In genomic region chr2:102324910-102325309, GRCh38 we compare ENCODE assay signal across 7 cellular contexts. TPM values are rescaled to one million over a fixed set of nuclear protein-coding genes. Genes with fewer than 3 reads are reported as not detected.
DNase-seq lines count a peak whose midpoint lies in the region; ATAC-seq and TF ChIP-seq lines count a peak whose summit lies in the region.
"Not testable (repeated sequence)": the region's sequence is repeated elsewhere in the genome, so short reads cannot be mapped to it uniquely, and the experiment has no call there.
"Had no signal": no experiment of that assay in that cellular context is flagged by ENCODE, and none has a peak within 500 bp of the region (broad histone marks: within the 10 kb centered on the region; RNA-seq: fewer than 3 reads in every experiment).

No MANE protein-coding gene starts in this region.

- peak; percentile 19 for DNase-seq in activated CD4-positive, alpha-beta T cell treated with anti-CD3 and anti-CD28 coated beads for 48 hours
- DNase-seq in activated T-cell treated with anti-CD3 and anti-CD28 coated beads, Interleukin-2, amount 50 U/mL, for 24 hours, result peak; percentile 43
- DNase-seq in activated naive CD8-positive, alpha-beta T cell treated with anti-CD3 and anti-CD28 coated beads, Interleukin-2, amount 50 U/mL, for 24 hours, result peak; percentile 20
- peak in 2 of 3 donors; percentile 35 to 42 for DNase-seq in immature natural killer cell
- peak; percentile 19 for DNase-seq in stimulated activated CD4-positive, alpha-beta T cell treated with anti-CD3 and anti-CD28 coated beads, Interleukin-4, amount 100 ng/mL, for 24 hours

- 0 out of 2 replicates have a peak, but pooled peaks have one; percentile 4 for TF ChIP-seq CTCF in GM12875 (IDR thresholded peaks at IDR 0.05; ENCODE audit: borderline replicate concordance, insufficient read depth, low read depth, low read length)

- not testable (repeated sequence) for H3K27ac Mint-ChIP-seq in activated T-cell treated with anti-CD3 and anti-CD28 coated beads, Interleukin-2, amount 50 U/mL, for 24 hours; activated naive CD8-positive, alpha-beta T cell treated with anti-CD3 and anti-CD28 coated beads, Interleukin-2, amount 50 U/mL, for 24 hours; immature natural killer cell

- H3K4me3 ChIP-seq in GM12875 (ENCODE audit: low read depth, low read length), result not testable (repeated sequence)

- not testable (repeated sequence) for ATAC-seq in activated naive CD8-positive, alpha-beta T cell treated with anti-CD3 and anti-CD28 coated beads, Interleukin-2, amount 50 U/mL, for 24 hours

- H3K9me3 Mint-ChIP-seq in activated T-cell treated with anti-CD3 and anti-CD28 coated beads, Interleukin-2, amount 50 U/mL, for 24 hours; activated naive CD8-positive, alpha-beta T cell treated with anti-CD3 and anti-CD28 coated beads, Interleukin-2, amount 50 U/mL, for 24 hours; immature natural killer cell: not testable (repeated sequence)

- H3K4me3 Mint-ChIP-seq in activated T-cell treated with anti-CD3 and anti-CD28 coated beads, Interleukin-2, amount 50 U/mL, for 24 hours; activated naive CD8-positive, alpha-beta T cell treated with anti-CD3 and anti-CD28 coated beads, Interleukin-2, amount 50 U/mL, for 24 hours; immature natural killer cell: not testable (repeated sequence)

- not testable (repeated sequence) for H3K27me3 Mint-ChIP-seq in activated T-cell treated with anti-CD3 and anti-CD28 coated beads, Interleukin-2, amount 50 U/mL, for 24 hours; activated naive CD8-positive, alpha-beta T cell treated with anti-CD3 and anti-CD28 coated beads, Interleukin-2, amount 50 U/mL, for 24 hours; immature natural killer cell (ENCODE audit: low read depth in 3 of 3)

- not testable (repeated sequence) for H3K4me1 Mint-ChIP-seq in activated T-cell treated with anti-CD3 and anti-CD28 coated beads, Interleukin-2, amount 50 U/mL, for 24 hours (ENCODE audit: low read depth); activated naive CD8-positive, alpha-beta T cell treated with anti-CD3 and anti-CD28 coated beads, Interleukin-2, amount 50 U/mL, for 24 hours; immature natural killer cell

- not testable (repeated sequence) for H3K36me3 Mint-ChIP-seq in activated T-cell treated with anti-CD3 and anti-CD28 coated beads, Interleukin-2, amount 50 U/mL, for 24 hours (ENCODE audit: low read depth); activated naive CD8-positive, alpha-beta T cell treated with anti-CD3 and anti-CD28 coated beads, Interleukin-2, amount 50 U/mL, for 24 hours (ENCODE audit: low read depth); immature natural killer cell

RNA-seq across cellular contexts. Expression of gene IL1RL1, which starts 13.5 kb away (rescaled TPM):
- polyA plus RNA-seq in immature natural killer cell, result 1 to 10 TPM in 1 of 3 donors, under 1 TPM in 1, not detected in 1; 0.48 to 1.8 TPM
- polyA plus RNA-seq: CD4-positive, CD25-positive, alpha-beta regulatory T cell had no signal

RNA-seq across cellular contexts. Expression of gene IL18R1, which starts 30.7 kb away (rescaled TPM):
- polyA plus RNA-seq in immature natural killer cell, result 10 to 100 TPM; 32.9 to 49.9 (median 37.4) TPM
